Comparison of ENCODE assay signal across 22 cellular contexts in genomic region chr4:1493540-1494287, GRCh38.
"Had no signal": no experiment of that assay in that cellular context is flagged by ENCODE, and none has a peak within 500 bp of the region (broad histone marks: within the 10 kb centered on the region; RNA-seq: fewer than 3 reads in every experiment).

No MANE protein-coding gene starts in this region.

- H3K27ac ChIP-seq: body of pancreas, coronary artery, esophagus muscularis mucosa, neutrophil, skin epidermis, tibial artery, uterus had no signal

- H3K4me3 Mint-ChIP-seq: activated CD4-positive, alpha-beta memory T cell treated with anti-CD3 and anti-CD28 coated beads for 36 hours; activated CD8-positive, alpha-beta memory T cell treated with anti-CD3 and anti-CD28 coated beads, Interleukin-2, amount 10 ng/mL, durations not matched to agents 7 days and 5 days; stimulated activated naive B cell treated with anti-CD40 and anti-IgM and Interleukin-4, amounts not matched to agents 10 μg/mL and 1 μg/mL and 100 μg/mL, for 72 hours had no signal

- H3K9me3 ChIP-seq: body of pancreas, esophagus muscularis mucosa, neutrophil, tibial artery, uterus had no signal

- H3K27ac Mint-ChIP-seq: activated CD4-positive, alpha-beta memory T cell treated with anti-CD3 and anti-CD28 coated beads for 36 hours; activated CD8-positive, alpha-beta memory T cell treated with anti-CD3 and anti-CD28 coated beads, Interleukin-2, amount 10 ng/mL, durations not matched to agents 7 days and 5 days; activated naive CD4-positive, alpha-beta T cell treated with anti-CD3 and anti-CD28 coated beads, Interleukin-2, amount 50 U/mL, for 72 hours; activated T-helper 2 cell treated with anti-CD3 and anti-CD28 coated beads, Interferon-gamma antibody, Interleukin-2, Interleukin-4, amounts not matched to agents 10 μg/mL and 5 μg/mL and 100 μg/mL, durations not matched to agents 14 hours and 24 hours and 36 hours; stimulated activated naive B cell treated with anti-CD40 and anti-IgM and Interleukin-4, amounts not matched to agents 10 μg/mL and 1 μg/mL and 100 μg/mL, for 72 hours had no signal

- H3K9me3 Mint-ChIP-seq: activated CD4-positive, alpha-beta memory T cell treated with anti-CD3 and anti-CD28 coated beads for 36 hours; activated naive CD4-positive, alpha-beta T cell treated with anti-CD3 and anti-CD28 coated beads, Interleukin-2, amount 50 U/mL, for 72 hours; activated T-helper 2 cell treated with anti-CD3 and anti-CD28 coated beads, Interferon-gamma antibody, Interleukin-2, Interleukin-4, amounts not matched to agents 10 μg/mL and 5 μg/mL and 100 μg/mL, durations not matched to agents 14 hours and 24 hours and 36 hours; stimulated activated naive B cell treated with anti-CD40 and anti-IgM and Interleukin-4, amounts not matched to agents 10 μg/mL and 1 μg/mL and 100 μg/mL, for 72 hours had no signal

- H3K36me3 ChIP-seq: esophagus muscularis mucosa, neutrophil, tibial artery, uterus had no signal

- H3K27me3 Mint-ChIP-seq: activated CD8-positive, alpha-beta memory T cell treated with anti-CD3 and anti-CD28 coated beads, Interleukin-2, amount 10 ng/mL, durations not matched to agents 7 days and 5 days had no signal

- H3K36me3 Mint-ChIP-seq: activated CD4-positive, alpha-beta memory T cell treated with anti-CD3 and anti-CD28 coated beads for 36 hours; activated CD8-positive, alpha-beta memory T cell treated with anti-CD3 and anti-CD28 coated beads, Interleukin-2, amount 10 ng/mL, durations not matched to agents 7 days and 5 days; activated naive CD4-positive, alpha-beta T cell treated with anti-CD3 and anti-CD28 coated beads, Interleukin-2, amount 50 U/mL, for 72 hours; stimulated activated naive B cell treated with anti-CD40 and anti-IgM and Interleukin-4, amounts not matched to agents 10 μg/mL and 1 μg/mL and 100 μg/mL, for 72 hours had no signal

- H3K4me1 Mint-ChIP-seq: activated CD8-positive, alpha-beta memory T cell treated with anti-CD3 and anti-CD28 coated beads, Interleukin-2, amount 10 ng/mL, durations not matched to agents 7 days and 5 days; stimulated activated naive B cell treated with anti-CD40 and anti-IgM and Interleukin-4, amounts not matched to agents 10 μg/mL and 1 μg/mL and 100 μg/mL, for 72 hours had no signal

- DNase-seq: activated CD4-positive, alpha-beta memory T cell treated with anti-CD3 and anti-CD28 coated beads for 36 hours; activated CD4-positive, alpha-beta T cell treated with anti-CD3 and anti-CD28 coated beads for 1 hour; activated CD8-positive, alpha-beta memory T cell treated with anti-CD3 and anti-CD28 coated beads, Interleukin-2, amount 10 ng/mL, durations not matched to agents 7 days and 5 days; activated T-cell treated with anti-CD3 and anti-CD28 coated beads, Interleukin-2, amount 50 U/mL, for 1 hour; amygdala; central memory CD4-positive, alpha-beta T cell; hypothalamus; kidney glomerular epithelial cell; midbrain; stimulated activated CD4-positive, alpha-beta T cell treated with anti-CD3 and anti-CD28 coated beads, Interleukin-15, amount 100 ng/mL, for 24 hours; stimulated activated CD4-positive, alpha-beta T cell treated with anti-CD3 and anti-CD28 coated beads, Interleukin-4, amount 100 ng/mL, for 1 hour; stimulated activated naive B cell treated with anti-CD40 and anti-IgM and Interleukin-4, amounts not matched to agents 10 μg/mL and 1 μg/mL and 100 μg/mL, for 72 hours; T-helper 9 cell; uterus had no signal

- ATAC-seq: activated CD8-positive, alpha-beta memory T cell treated with anti-CD3 and anti-CD28 coated beads, Interleukin-2, amount 10 ng/mL, durations not matched to agents 7 days and 5 days; activated naive CD4-positive, alpha-beta T cell treated with anti-CD3 and anti-CD28 coated beads, Interleukin-2, amount 50 U/mL, for 72 hours; body of pancreas; stimulated activated naive B cell treated with anti-CD40 and anti-IgM and Interleukin-4, amounts not matched to agents 10 μg/mL and 1 μg/mL and 100 μg/mL, for 72 hours had no signal

- H3K4me3 ChIP-seq: body of pancreas, coronary artery, esophagus muscularis mucosa, skin epidermis, tibial artery, uterus had no signal

- H3K4me1 ChIP-seq: body of pancreas, esophagus muscularis mucosa, tibial artery, uterus had no signal
